8 cellular contexts compared by ENCODE assay signal in the genomic region with DNA sequence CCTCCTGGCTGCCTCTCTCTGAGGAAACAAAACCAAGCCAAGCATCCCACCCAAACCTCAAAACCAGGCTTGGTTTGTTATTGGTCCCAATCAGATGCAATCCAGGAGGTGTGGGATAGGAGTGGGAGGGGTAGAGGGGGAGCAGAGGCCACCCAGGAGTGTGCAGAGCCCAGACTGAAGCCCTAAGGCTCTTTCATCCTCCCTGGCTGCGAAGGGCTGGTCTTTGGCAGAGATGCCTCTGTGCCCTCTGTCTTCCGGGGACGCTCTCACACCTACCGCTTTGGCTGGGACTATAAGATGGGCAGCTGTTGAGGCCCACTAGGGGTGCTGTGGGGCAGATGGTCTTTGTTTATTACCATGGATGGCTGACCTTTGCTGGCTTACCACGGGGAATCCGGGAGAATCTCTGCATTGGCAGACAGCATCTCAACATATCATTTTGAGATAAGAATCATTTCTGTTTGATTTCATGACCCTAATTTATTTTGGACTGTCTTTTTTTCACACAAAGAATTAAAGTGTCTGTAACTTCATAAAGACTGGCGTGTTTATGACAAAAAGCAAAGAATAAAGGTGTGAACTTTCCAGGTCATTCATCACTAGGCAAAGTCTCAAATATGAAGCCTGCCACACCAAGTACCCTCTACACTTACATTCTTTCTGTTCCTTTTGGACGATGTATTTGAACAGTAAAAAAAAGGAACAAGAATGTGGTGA. TPM values are rescaled to one million over a fixed set of nuclear protein-coding genes. Genes with fewer than 3 reads are reported as not detected.
DNase-seq lines count a peak whose midpoint lies in the region; ATAC-seq, FAIRE-seq and TF ChIP-seq lines count a peak whose summit lies in the region.

No MANE protein-coding gene starts in this region.

- CTCF ChIA-PET in CD4-positive, alpha-beta T cell (lab: Charles Lee): interaction anchor here (1.0 kb wide), 1 partner anchor 10 kb away, joined by 3 read pairs; no protein-coding TSS in a partner anchor

- H3K9me3 Mint-ChIP-seq in CD4-positive, alpha-beta T cell: no peaks in the 10 kb centered on the region

- H3K27ac Mint-ChIP-seq in CD4-positive, alpha-beta T cell: no peak overlapping the region

- H3K36me3 ChIP-seq in cardiac muscle cell: no peaks in the 10 kb centered on the region
- H3K36me3 ChIP-seq in small intestine (ENCODE audit: control insufficient read depth in 2 of 2, insufficient read depth in 2 of 2, low read length in 2 of 2): no peaks in the 10 kb centered on the region

- 19 to 26% (median 24%) methylated on average over 8 of the region's 8 CpGs for WGBS in small intestine, 3 donors

- intact Hi-C loops in CD4-positive, alpha-beta T cell (cut with DNase I, micrococcal nuclease): no loop called here

- H3K4me3 ChIP-seq in cardiac muscle cell (no peak overlapping the region), small intestine (ENCODE audit: low read depth in 1 of 2, low read length in 2 of 2) (no peak overlapping the region)

- H3K9me3 ChIP-seq in CD4-positive, alpha-beta T cell (ENCODE audit: control insufficient read depth, low read length): no peaks in the 10 kb centered on the region
- H3K9me3 ChIP-seq in cardiac muscle cell (ENCODE audit: low read depth) (no peaks in the 10 kb centered on the region), small intestine (ENCODE audit: control insufficient read depth, low read depth) (no peaks in the 10 kb centered on the region)

- POLR2A ChIA-PET in CD4-positive, alpha-beta T cell (lab: Charles Lee): no interaction called here

- peaks cover 6% of the 10 kb centered on the region for H3K27me3 ChIP-seq in CD4-positive, alpha-beta T cell (ENCODE audit: control insufficient read depth, insufficient read depth, low read length)
- H3K27me3 ChIP-seq in cardiac muscle cell: no peaks in the 10 kb centered on the region
- H3K27me3 ChIP-seq in small intestine (ENCODE audit: control insufficient read depth in 2 of 2, insufficient read depth in 2 of 2, low read length in 2 of 2): no peaks in the 10 kb centered on the region

- H3K27me3 Mint-ChIP-seq in CD4-positive, alpha-beta T cell: peaks cover 30% of the 10 kb centered on the region

- ATAC-seq in CD4-positive, alpha-beta T cell (ENCODE audit: poor library complexity): peak; percentile 84
- ATAC-seq in GM18870 (IDR thresholded peaks at IDR 0.05; ENCODE audit: unreplicated experiment): peak; percentile 76
- peak; percentile 78 for ATAC-seq in HG03135 (IDR thresholded peaks at IDR 0.05; ENCODE audit: unreplicated experiment)

- peak; percentile 49 for TF ChIP-seq CTCF in CD4-positive, alpha-beta T cell (IDR thresholded peaks at IDR 0.05)
- TF ChIP-seq CTCF in cardiac muscle cell (IDR thresholded peaks at IDR 0.05; ENCODE audit: low read depth, low read length): peak; percentile 66

- no peaks in the 10 kb centered on the region for H3K36me3 Mint-ChIP-seq in CD4-positive, alpha-beta T cell (ENCODE audit: low read depth)

- H3K4me1 ChIP-seq in cardiac muscle cell (ENCODE audit: low read depth) (no peaks in the 10 kb centered on the region), small intestine (ENCODE audit: control insufficient read depth in 2 of 2, insufficient read depth in 1 of 2, low read depth in 1 of 2, low read length in 1 of 2) (no peaks in the 10 kb centered on the region)

- DNase-seq in CD4-positive, alpha-beta T cell: peak in 3 of 10 experiments; percentile 13 to 28 (median 21)
- DNase-seq in NCI-H69 (lab: John Stamatoyannopoulos, UW): peak; percentile 97
- DNase-seq in activated gamma-delta T cell treated with anti-CD3 and anti-CD28 coated beads, Interleukin-2, amount 50 U/mL, for 16 hours (ENCODE audit: low read depth): peak; percentile 17
- peak; percentile 32 to 64 for DNase-seq in cardiac muscle cell (ENCODE audit: low read depth in 1 of 2, low spot score in 1 of 2)
- DNase-seq in small intestine: peak; percentile 32
- no peak for DNase-seq in GDM1 (lab: John Stamatoyannopoulos, UW)

- peaks cover 6% of the 10 kb centered on the region for H3K4me1 Mint-ChIP-seq in CD4-positive, alpha-beta T cell (ENCODE audit: low read depth)

- FAIRE-seq in small intestine (lab: Jason Lieb, UNC): no peak

- H3K27ac ChIP-seq in CD4-positive, alpha-beta T cell (ENCODE audit: low read depth, low read length): no peak overlapping the region
- H3K27ac ChIP-seq in cardiac muscle cell (no peak overlapping the region), small intestine (ENCODE audit: low read depth in 1 of 2, low read length in 1 of 2) (no peak overlapping the region)

- H3K4me3 Mint-ChIP-seq in CD4-positive, alpha-beta T cell: no peak overlapping the region

RNA-seq across cellular contexts. Expression of a gene that starts 6.5 kb away (rescaled TPM):
- total RNA-seq in CD4-positive, alpha-beta T cell: not detected
- total RNA-seq in cardiac muscle cell: 8.9 and 21.7 TPM in 2 replicates
- polyA plus RNA-seq in cardiac muscle cell (14.0 and 18.2 TPM in 2 replicates), small intestine (1 to 10 TPM in 2 of 3 donors, not detected in 1; 3.0 to 5.7 TPM)

RNA-seq across cellular contexts. Expression of a gene that starts 25.7 kb away (rescaled TPM):
- total RNA-seq in CD4-positive, alpha-beta T cell: 10 to 100 TPM; 14.8 to 15.7 TPM
- total RNA-seq in cardiac muscle cell: 22.6 and 31.1 TPM in 2 replicates
- polyA plus RNA-seq in cardiac muscle cell: 13.9 and 23.0 TPM in 2 replicates
- 10 to 100 TPM in 1 of 3 donors, 1 to 10 TPM in 2; 7.6 to 20.1 (median 8.7) TPM for polyA plus RNA-seq in small intestine

RNA-seq across cellular contexts. Expression of a gene that starts 49.4 kb away (rescaled TPM):
- total RNA-seq in CD4-positive, alpha-beta T cell: 10 to 100 TPM; 73.7 to 84.4 TPM
- 267 and 1,003 TPM in 2 replicates for total RNA-seq in cardiac muscle cell
- polyA plus RNA-seq in cardiac muscle cell: 391 and 693 TPM in 2 replicates
- 100 to 1,000 TPM; 456 to 779 (median 501) TPM for polyA plus RNA-seq in small intestine
